In the genomic region with DNA sequence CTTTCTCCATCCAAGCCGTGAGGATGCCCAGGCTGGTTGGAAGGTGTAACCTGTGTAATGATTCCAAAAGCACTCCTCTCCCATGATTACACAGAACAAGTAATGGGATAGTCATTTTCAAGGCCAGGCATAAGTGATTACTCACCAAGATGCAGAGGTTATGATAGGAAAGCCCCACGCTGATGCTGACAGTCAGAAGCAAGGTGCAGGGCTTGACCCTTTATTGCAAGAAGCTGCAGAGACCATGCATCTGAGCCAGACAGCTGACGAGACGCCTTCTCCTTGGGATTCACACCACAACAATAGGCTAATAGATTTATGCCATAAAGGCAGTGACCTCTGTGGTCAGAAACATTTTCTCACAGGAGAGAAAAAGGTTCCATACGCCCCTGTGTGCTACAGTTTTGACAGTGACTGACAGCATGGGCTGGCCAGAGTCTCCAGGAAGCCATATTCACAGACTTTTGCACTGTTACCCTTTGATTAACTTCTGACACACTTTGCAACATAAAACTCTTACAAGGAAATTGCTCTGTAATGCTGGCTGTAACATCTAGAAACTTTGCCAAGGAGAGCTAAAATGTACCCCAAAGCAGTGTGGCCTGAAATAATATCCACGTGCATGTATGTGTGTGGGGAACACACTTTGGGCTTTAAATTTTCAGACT, we compare ENCODE assay signal across 18 cellular contexts.
"Had no signal": no experiment of that assay in that cellular context is flagged by ENCODE, and none has a peak within 500 bp of the region (broad histone marks: within the 10 kb centered on the region; RNA-seq: fewer than 3 reads in every experiment).

No MANE protein-coding gene starts in this region.

- H3K4me2 ChIP-seq: hepatocyte had no signal

- H3K4me1 Mint-ChIP-seq: activated naive CD8-positive, alpha-beta T cell treated with anti-CD3 and anti-CD28 coated beads, Interleukin-2, amount 10 ng/mL, durations not matched to agents 7 days and 5 days had no signal

- H3K27me3 ChIP-seq: hepatocyte, sigmoid colon, stomach, testis, upper lobe of right lung had no signal

- H3K27me3 Mint-ChIP-seq: activated naive CD8-positive, alpha-beta T cell treated with anti-CD3 and anti-CD28 coated beads, Interleukin-2, amount 10 ng/mL, durations not matched to agents 7 days and 5 days had no signal

- H3K4me3 Mint-ChIP-seq: activated naive CD8-positive, alpha-beta T cell treated with anti-CD3 and anti-CD28 coated beads, Interleukin-2, amount 10 ng/mL, durations not matched to agents 7 days and 5 days; neural crest cell; T-helper 2 cell treated with Interferon-gamma antibody and Interleukin-4, amounts not matched to agents 5 μg/mL and 100 μg/mL, for 36 hours had no signal

- H3K36me3 ChIP-seq: sigmoid colon, stomach, upper lobe of right lung had no signal

- H3K27ac ChIP-seq: psoas muscle, sigmoid colon, stomach, testis, upper lobe of right lung had no signal

- H3K79me2 ChIP-seq: hepatocyte had no signal

- H3K9me3 ChIP-seq: psoas muscle, sigmoid colon, testis, upper lobe of right lung had no signal

- H2AFZ ChIP-seq: hepatocyte had no signal

- FAIRE-seq: keratinocyte had no signal

- H3K4me3 ChIP-seq: hepatocyte, psoas muscle, sigmoid colon, stomach, testis, upper lobe of right lung had no signal

- DNase-seq: activated CD4-positive, alpha-beta T cell treated with anti-CD3 and anti-CD28 coated beads, Interleukin-2, amount 50 U/mL, for 1 hour; activated CD8-positive, alpha-beta memory T cell treated with anti-CD3 and anti-CD28 coated beads for 24 hours; activated naive CD4-positive, alpha-beta T cell; activated naive CD8-positive, alpha-beta T cell treated with anti-CD3 and anti-CD28 coated beads, Interleukin-2, amount 10 ng/mL, durations not matched to agents 7 days and 5 days; anterior cingulate cortex; dermis blood vessel endothelial cell; psoas muscle; sigmoid colon; stimulated activated CD4-positive, alpha-beta T cell treated with anti-CD3 and anti-CD28 coated beads, Interleukin-1b, Interleukin-23, amount 100 ng/mL, for 48 hours; stomach; SW 1271; testis; upper lobe of right lung had no signal

- ATAC-seq: esophagus mucosa, psoas muscle, upper lobe of right lung had no signal

- H3K9me3 Mint-ChIP-seq: neural crest cell had no signal

- H3K36me3 Mint-ChIP-seq: activated naive CD8-positive, alpha-beta T cell treated with anti-CD3 and anti-CD28 coated beads, Interleukin-2, amount 10 ng/mL, durations not matched to agents 7 days and 5 days had no signal

- H3K27ac Mint-ChIP-seq: activated naive CD8-positive, alpha-beta T cell treated with anti-CD3 and anti-CD28 coated beads, Interleukin-2, amount 10 ng/mL, durations not matched to agents 7 days and 5 days; T-helper 2 cell treated with Interferon-gamma antibody and Interleukin-4, amounts not matched to agents 5 μg/mL and 100 μg/mL, for 36 hours had no signal
